ENCODE assay signal across 1 cellular context in the genomic region with DNA sequence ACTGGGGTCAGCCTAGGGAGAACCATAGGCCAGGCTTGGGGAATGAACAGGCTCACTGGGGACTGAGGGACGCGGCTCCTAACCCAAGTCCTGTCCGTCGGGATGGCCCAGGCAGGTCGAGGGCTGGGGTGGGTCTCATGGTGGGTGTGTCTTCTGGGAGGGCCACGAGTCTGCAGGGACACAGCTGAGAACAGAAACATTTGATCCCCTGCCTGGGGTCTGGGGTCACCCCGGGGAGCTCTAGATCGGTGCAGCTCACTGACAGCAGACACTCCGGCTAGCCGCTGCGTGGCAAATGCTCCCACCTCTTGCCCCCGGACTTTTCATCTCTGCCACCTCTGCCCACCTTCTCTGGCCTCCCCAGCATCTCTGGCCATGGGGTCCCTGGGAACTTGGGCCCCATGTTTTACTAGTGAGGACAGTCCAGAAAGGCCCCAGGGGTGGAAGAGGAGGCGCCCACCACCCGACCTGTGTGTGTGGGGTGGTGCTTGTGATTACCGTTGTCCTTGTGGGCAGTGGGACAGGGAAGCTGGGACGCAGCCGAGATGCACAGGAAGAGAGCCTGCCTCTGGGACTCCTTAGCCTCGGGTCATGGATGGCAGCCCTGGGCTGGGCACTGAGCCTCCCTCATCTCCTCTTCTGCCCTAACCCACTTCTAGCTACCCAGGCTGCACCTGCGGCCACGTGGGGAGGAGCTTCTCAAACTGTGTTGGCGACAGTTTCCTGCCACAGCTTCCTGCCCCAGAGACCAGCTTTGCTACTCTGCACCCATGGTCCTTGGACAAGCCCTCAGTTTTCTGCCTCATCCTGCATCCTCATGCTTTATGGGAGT.
TF ChIP-seq lines count a peak whose summit lies in the region.

No MANE protein-coding gene starts in this region.

TF ChIP-seq in IMR-90, 13 proteins besides CTCF, POLR2A, EP300 and RAD21:
- TF ChIP-seq RCOR1 (IDR thresholded peaks at IDR 0.05; ENCODE audit: insufficient replicate concordance, low read length), result no peak
- TF ChIP-seq SMC3 (IDR thresholded peaks at IDR 0.05; ENCODE audit: low read depth, low read length), result no peak
- TF ChIP-seq FOS (IDR thresholded peaks at IDR 0.05; ENCODE audit: low read depth, low read length), result no peak
- no peak for TF ChIP-seq NFE2L2 (IDR thresholded peaks at IDR 0.05; ENCODE audit: low read depth, low read length)
- TF ChIP-seq CEBPB (IDR thresholded peaks at IDR 0.05; ENCODE audit: low read depth, low read length), result no peak
- TF ChIP-seq BHLHE40 (IDR thresholded peaks at IDR 0.05; ENCODE audit: low read depth, low read length), result no peak
- TF ChIP-seq MAZ (IDR thresholded peaks at IDR 0.05; ENCODE audit: borderline replicate concordance, low read depth, low read length), result no peak
- TF ChIP-seq, protein P1, sequence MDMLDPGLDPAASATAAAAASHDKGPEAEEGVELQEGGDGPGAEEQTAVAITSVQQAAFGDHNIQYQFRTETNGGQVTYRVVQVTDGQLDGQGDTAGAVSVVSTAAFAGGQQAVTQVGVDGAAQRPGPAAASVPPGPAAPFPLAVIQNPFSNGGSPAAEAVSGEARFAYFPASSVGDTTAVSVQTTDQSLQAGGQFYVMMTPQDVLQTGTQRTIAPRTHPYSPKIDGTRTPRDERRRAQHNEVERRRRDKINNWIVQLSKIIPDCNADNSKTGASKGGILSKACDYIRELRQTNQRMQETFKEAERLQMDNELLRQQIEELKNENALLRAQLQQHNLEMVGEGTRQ (IDR thresholded peaks at IDR 0.05; ENCODE audit: low read depth, low read length), result no peak
- TF ChIP-seq CHD1 (IDR thresholded peaks at IDR 0.05; ENCODE audit: low read depth, low read length), result no peak
